ENCODE assay signal across 17 cellular contexts in the genomic region with DNA sequence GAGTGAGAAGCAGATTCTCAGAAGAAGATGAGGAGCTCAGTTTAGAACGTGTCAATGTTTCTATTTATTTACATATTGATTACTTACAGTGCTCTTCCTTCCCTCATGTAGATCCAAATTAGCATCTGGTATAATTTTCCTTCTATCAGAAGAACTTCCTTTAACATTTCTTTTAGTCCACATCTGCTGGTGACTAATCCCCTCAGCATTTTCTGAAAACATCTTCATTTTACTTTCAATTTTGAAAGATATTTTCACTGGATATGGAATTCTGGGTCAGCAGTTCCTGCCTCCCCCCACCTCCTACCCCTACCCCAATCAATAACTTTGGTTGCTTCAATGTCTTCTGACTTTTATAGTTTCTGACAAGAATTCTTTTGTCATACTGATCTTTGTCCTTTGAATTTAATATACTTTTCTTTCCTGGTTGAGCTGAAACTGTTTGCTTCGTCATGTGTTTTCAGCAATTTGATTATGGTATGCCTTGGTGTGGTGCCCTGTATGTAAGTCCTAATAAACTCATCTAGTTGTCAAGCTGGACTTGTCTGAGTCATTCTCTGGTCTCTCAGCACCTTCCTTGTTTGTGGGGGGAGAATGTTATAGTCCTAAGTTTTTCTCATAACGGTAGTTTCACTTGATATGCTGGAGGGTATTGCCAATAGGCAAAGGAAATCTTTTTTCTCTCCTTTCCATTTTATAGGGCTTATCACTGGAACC. TPM values are rescaled to one million over a fixed set of nuclear protein-coding genes. Genes with fewer than 3 reads are reported as not detected.
DNase-seq lines count a peak whose midpoint lies in the region; ATAC-seq and TF ChIP-seq lines count a peak whose summit lies in the region.
"Had no signal": no experiment of that assay in that cellular context is flagged by ENCODE, and none has a peak within 500 bp of the region (broad histone marks: within the 10 kb centered on the region; RNA-seq: fewer than 3 reads in every experiment).

No MANE protein-coding gene starts in this region.

- TF ChIP-seq CTCF in Loucy (conservative IDR thresholded peaks at IDR 0.05; ENCODE audit: low read length): no peak
- no peak for TF ChIP-seq CTCF in choroid plexus epithelial cell (conservative IDR thresholded peaks at IDR 0.05; ENCODE audit: low read depth, low read length)

- DNase-seq in Caki2 (ENCODE audit: low read depth): peak; percentile 30
- peak; percentile 71 for DNase-seq in choroid plexus epithelial cell (ENCODE audit: low read depth)
- no peak for DNase-seq in NCI-H1048 (lab: John Stamatoyannopoulos, UW)
- DNase-seq in posterior vena cava (ENCODE audit: low spot score): no peak
- DNase-seq: activated CD4-positive, alpha-beta T cell treated with anti-CD3 and anti-CD28 coated beads, Interleukin-2, amount 10 ng/mL, durations not matched to agents 7 days and 5 days; aorta; GF-D8; NCI-H2081; NK-92 treated with Interleukin-12 subunit alpha and Interleukin-12 subunit beta, amount 100 ng/mL, for 24 hours; stimulated activated naive CD4-positive, alpha-beta T cell treated with Interleukin-2 at 50 U/mL for 16 hours; T-cell had no signal

- H3K9me3 ChIP-seq in Loucy (ENCODE audit: insufficient read depth, low read depth, low read length) (no peaks in the 10 kb centered on the region), mucosa of rectum (ENCODE audit: control insufficient read depth in 2 of 2, low read length in 2 of 2) (no peaks in the 10 kb centered on the region)
- H3K9me3 ChIP-seq: prostate gland had no signal

- H3K79me2 ChIP-seq in Loucy (ENCODE audit: insufficient read depth, low read length): no peaks in the 10 kb centered on the region

- ATAC-seq in HG03521 (IDR thresholded peaks at IDR 0.05; ENCODE audit: unreplicated experiment) (no peak), HG03045 (IDR thresholded peaks at IDR 0.05; ENCODE audit: unreplicated experiment) (no peak)
- ATAC-seq: T-cell had no signal

- no peaks in the 10 kb centered on the region for H3F3A ChIP-seq in Loucy (ENCODE audit: low read depth)

- H3K36me3 ChIP-seq in Loucy (ENCODE audit: insufficient read depth, low read length): no peaks in the 10 kb centered on the region
- H3K36me3 ChIP-seq in mucosa of rectum (ENCODE audit: control insufficient read depth in 2 of 2, insufficient read depth in 2 of 2, low read length in 2 of 2): no peaks in the 10 kb centered on the region
- H3K36me3 ChIP-seq: BLaER1 treated with 17β-estradiol and CSF1 and Interleukin-3, amounts not matched to agents 10 nM and 100 nM; prostate gland had no signal

- H3K27me3 ChIP-seq in Loucy (ENCODE audit: insufficient read depth, low read length, poor library complexity, severe bottlenecking): no peaks in the 10 kb centered on the region
- H3K27me3 ChIP-seq in mucosa of rectum (ENCODE audit: control insufficient read depth in 2 of 2, insufficient read depth in 2 of 2, low read length in 2 of 2): no peaks in the 10 kb centered on the region
- H3K27me3 ChIP-seq: BLaER1 treated with 17β-estradiol and CSF1 and Interleukin-3, amounts not matched to agents 10 nM and 100 nM had no signal

- intact Hi-C loops in posterior vena cava (cut with DNase I): no loop called here

- no peaks in the 10 kb centered on the region for H3K4me1 ChIP-seq in Loucy (ENCODE audit: insufficient read depth, low read length, poor library complexity, severe bottlenecking)
- H3K4me1 ChIP-seq in mucosa of rectum (ENCODE audit: control insufficient read depth in 2 of 2, insufficient read depth in 2 of 2, low read length in 2 of 2): peaks cover 5 to 6% of the 10 kb centered on the region in 2 donors
- H3K4me1 ChIP-seq: prostate gland had no signal

- H3K9me2 ChIP-seq in Loucy (replicated peaks; ENCODE audit: low read depth, low read length): no peaks in the 10 kb centered on the region

- H2AFZ ChIP-seq in Loucy (ENCODE audit: low read length): peak overlapping the region; percentile 71

- no peak overlapping the region for H3K9ac ChIP-seq in Loucy (ENCODE audit: low read depth, low read length, poor library complexity, severe bottlenecking)
- H3K9ac ChIP-seq in mucosa of rectum (ENCODE audit: low read depth in 1 of 2, low read length in 2 of 2): peak overlapping the region in 1 of 2 donors; percentile 31
- H3K9ac ChIP-seq: BLaER1 treated with 17β-estradiol and CSF1 and Interleukin-3, amounts not matched to agents 10 nM and 100 nM had no signal

- H3K4me2 ChIP-seq in Loucy (ENCODE audit: low read depth, low read length, poor library complexity, severe bottlenecking): peak overlapping the region; percentile 27

- no peaks in the 10 kb centered on the region for H4K20me1 ChIP-seq in Loucy (ENCODE audit: insufficient read depth, low read length, poor library complexity, severe bottlenecking)
- H4K20me1 ChIP-seq: BLaER1 treated with 17β-estradiol and CSF1 and Interleukin-3, amounts not matched to agents 10 nM and 100 nM had no signal

- in situ Hi-C loops in Caki2 (cut with HindIII; ENCODE audit: low pct_unique_long_range_greater_than_20kb, low sequenced_read_pairs): no loop called here

- peak overlapping the region; percentile 79 to 83 for H3K27ac ChIP-seq in mucosa of rectum (ENCODE audit: low read depth in 2 of 2, low read length in 2 of 2)
- H3K27ac ChIP-seq: BLaER1 treated with 17β-estradiol and CSF1 and Interleukin-3, amounts not matched to agents 10 nM and 100 nM; prostate gland had no signal

- H3K4me3 ChIP-seq in Loucy (ENCODE audit: low read length, poor library complexity, severe bottlenecking): no peak overlapping the region
- H3K4me3 ChIP-seq in choroid plexus epithelial cell (ENCODE audit: low read depth, low read length): no peak overlapping the region
- H3K4me3 ChIP-seq in mucosa of rectum (ENCODE audit: low read length in 2 of 2): peak overlapping the region in 1 of 2 donors; percentile 59
- H3K4me3 ChIP-seq: BLaER1 treated with 17β-estradiol and CSF1 and Interleukin-3, amounts not matched to agents 10 nM and 100 nM; prostate gland had no signal

RNA-seq across cellular contexts. Expression of a gene that starts 57.0 kb away (rescaled TPM):
- total RNA-seq in Caki2 (2014; rRNA removed; shearing (Covaris generic); ENCODE audit: low replicate concordance): 7.4 and 16.5 TPM in 2 replicates
- total RNA-seq in posterior vena cava: 1 to 10 TPM; 6.1 to 7.0 TPM

Comparison
In these comparisons a context has a peak if more than half of its experiments do, and no peak if none do; other contexts are left out.
1. DNase-seq: peak in Caki2 (single experiment) and choroid plexus epithelial cell (single experiment); none in NCI-H1048 (single experiment) and posterior vena cava (single experiment).